8 cellular contexts compared by ENCODE assay signal in genomic region chr18:58552057-58552461, GRCh38.
DNase-seq lines count a peak whose midpoint lies in the region; ATAC-seq, FAIRE-seq and TF ChIP-seq lines count a peak whose summit lies in the region.

No MANE protein-coding gene starts in this region.

- peak; percentile 40 to 61; a peak in 3 of 6 replicates for ATAC-seq in A549
- ATAC-seq in GM18858 (IDR thresholded peaks at IDR 0.05; ENCODE audit: unreplicated experiment), result peak; percentile 61
- ATAC-seq in HG02938 (IDR thresholded peaks at IDR 0.05; ENCODE audit: unreplicated experiment), result peak; percentile 89
- ATAC-seq in activated B cell treated with CpG ODN at 0.5 μM for 24 hours (ENCODE audit: low read depth), result peak; percentile 84
- ATAC-seq in activated CD8-positive, alpha-beta memory T cell treated with anti-CD3 and anti-CD28 coated beads, Interleukin-2, amount 10 ng/mL, durations not matched to agents 7 days and 5 days, result no peak

- no peak; a peak in 1 of 5 replicates for TF ChIP-seq RAD21 in A549 (conservative IDR thresholded peaks at IDR 0.05 in 1 of 2, IDR thresholded peaks at IDR 0.05 in 1 of 2)

- peak in 1 of 2 experiments; percentile 55 for DNase-seq in A549 (ENCODE audit: low read depth in 1 of 2, low spot score in 1 of 2)
- DNase-seq in activated B cell treated with CpG ODN at 0.5 μM for 24 hours, result no peak
- no peak for DNase-seq in AG08396 (ENCODE audit: low spot score)
- DNase-seq in central memory CD4-positive, alpha-beta T cell, result no peak
- DNase-seq in activated CD8-positive, alpha-beta memory T cell treated with anti-CD3 and anti-CD28 coated beads, Interleukin-2, amount 10 ng/mL, durations not matched to agents 7 days and 5 days, result no peak
- DNase-seq in mammary epithelial cell, result no peak

- POLR2A ChIA-PET in A549 (lab: Yijun Ruan, JAX) (no interaction called here), activated B cell treated with CpG ODN at 0.5 μM for 24 hours (lab: Charles Lee) (interaction anchor here (1.1 to 2.1 kb wide), 2 partner anchors 106 to 119 kb away, joined by 6 to 13 read pairs; partner anchors contain the start of gene MALT1)

- no peak overlapping the region for H3K4me3 ChIP-seq in A549
- H3K4me3 ChIP-seq in mammary epithelial cell (replicated peaks in 1 of 3; ENCODE audit: insufficient read depth in 1 of 3, low read depth in 2 of 3, low read length in 3 of 3), result no peak overlapping the region

- H3K4me1 Mint-ChIP-seq in activated B cell treated with CpG ODN at 0.5 μM for 24 hours, result peaks cover 54% of the 10 kb centered on the region
- peaks cover 8% of the 10 kb centered on the region for H3K4me1 Mint-ChIP-seq in activated CD8-positive, alpha-beta memory T cell treated with anti-CD3 and anti-CD28 coated beads, Interleukin-2, amount 10 ng/mL, durations not matched to agents 7 days and 5 days

- H3K27ac ChIP-seq in A549 (peak overlapping the region; percentile 74 to 77), mammary epithelial cell (ENCODE audit: insufficient read depth, low read depth, low read length) (no peak overlapping the region)

- no peak for FAIRE-seq in A549 (lab: Jason Lieb, UNC)

- BruUV-seq in mammary epithelial cell (replicated peaks; lab: Mats Ljungman, UMichigan), result no TSS peak

- no peaks in the 10 kb centered on the region for H3K79me2 ChIP-seq in mammary epithelial cell (ENCODE audit: insufficient read depth, low read length)

- peak overlapping the region; percentile 45 for H3K4me3 Mint-ChIP-seq in activated B cell treated with CpG ODN at 0.5 μM for 24 hours
- no peak overlapping the region for H3K4me3 Mint-ChIP-seq in activated CD8-positive, alpha-beta memory T cell treated with anti-CD3 and anti-CD28 coated beads, Interleukin-2, amount 10 ng/mL, durations not matched to agents 7 days and 5 days

- H3K36me3 Mint-ChIP-seq in activated B cell treated with CpG ODN at 0.5 μM for 24 hours (ENCODE audit: low read depth), result peaks cover 2% of the 10 kb centered on the region
- peaks cover 8% of the 10 kb centered on the region for H3K36me3 Mint-ChIP-seq in activated CD8-positive, alpha-beta memory T cell treated with anti-CD3 and anti-CD28 coated beads, Interleukin-2, amount 10 ng/mL, durations not matched to agents 7 days and 5 days

- TF ChIP-seq CTCF in A549 (IDR thresholded peaks at IDR 0.05) (no peak), activated B cell treated with CpG ODN at 0.5 μM for 24 hours (IDR thresholded peaks at IDR 0.05) (no peak), mammary epithelial cell (conservative IDR thresholded peaks at IDR 0.05 in 1 of 2, IDR thresholded peaks at IDR 0.05 in 1 of 2; ENCODE audit: extremely low read depth in 1 of 2, insufficient read depth in 1 of 2, low read depth in 1 of 2, low read length in 2 of 2) (no peak)

- no peak overlapping the region for H3K9ac ChIP-seq in mammary epithelial cell (ENCODE audit: insufficient read depth, low read length)

- H3K9me3 ChIP-seq in A549 (no peaks in the 10 kb centered on the region), mammary epithelial cell (replicated peaks; ENCODE audit: insufficient read depth, low read length) (no peaks in the 10 kb centered on the region)

- intact Hi-C loops in activated B cell treated with CpG ODN at 0.5 μM for 24 hours (cut with micrococcal nuclease), result loop anchor here (1.0 to 2.0 kb wide), 6 partner anchors 10 to 119 kb away; partner anchors contain the start of gene MALT1
- intact Hi-C loops in mammary epithelial cell (cut with micrococcal nuclease), result no loop called here

- H3K36me3 ChIP-seq in mammary epithelial cell (ENCODE audit: insufficient read depth, low read length), result no peaks in the 10 kb centered on the region

- in situ Hi-C loops in mammary epithelial cell (cut with MboI; ENCODE audit: low sequenced_read_pairs in 2 of 2), result no loop called here

- dilution Hi-C loops in mammary epithelial cell (cut with HindIII; ENCODE audit: low sequenced_read_pairs), result no loop called here

- peaks cover 3% of the 10 kb centered on the region for H3K9me3 Mint-ChIP-seq in activated B cell treated with CpG ODN at 0.5 μM for 24 hours
- peaks cover 4% of the 10 kb centered on the region for H3K9me3 Mint-ChIP-seq in activated CD8-positive, alpha-beta memory T cell treated with anti-CD3 and anti-CD28 coated beads, Interleukin-2, amount 10 ng/mL, durations not matched to agents 7 days and 5 days (ENCODE audit: low read depth)

- WGBS in A549 (ENCODE audit: missing lambda C conversion rate), result 4% methylated on average over 4 of the region's 4 CpGs
- WGBS in mammary epithelial cell (ENCODE audit: low coverage, missing lambda C conversion rate), result 70% methylated on average over 4 of the region's 4 CpGs

- CTCF ChIA-PET in A549 (lab: Yijun Ruan, JAX) (interaction anchor here (0.6 kb wide), 1 partner anchor 37 kb away, joined by 3 read pairs; no protein-coding TSS in a partner anchor), activated B cell treated with CpG ODN at 0.5 μM for 24 hours (lab: Charles Lee) (no interaction called here), mammary epithelial cell (lab: Charles Lee; ENCODE audit: low non-redundant PET) (no interaction called here)
- CTCF ChIA-PET in activated CD8-positive, alpha-beta memory T cell treated with anti-CD3 and anti-CD28 coated beads, Interleukin-2, amount 10 ng/mL, durations not matched to agents 7 days and 5 days (lab: Charles Lee), result no interaction called here

- peak overlapping the region; percentile 84 for H3K27ac Mint-ChIP-seq in activated B cell treated with CpG ODN at 0.5 μM for 24 hours
- no peak overlapping the region for H3K27ac Mint-ChIP-seq in activated CD8-positive, alpha-beta memory T cell treated with anti-CD3 and anti-CD28 coated beads, Interleukin-2, amount 10 ng/mL, durations not matched to agents 7 days and 5 days

- H4K20me1 ChIP-seq in mammary epithelial cell (ENCODE audit: insufficient read depth, low read length), result no peaks in the 10 kb centered on the region

- TF ChIP-seq EP300 in A549 (IDR thresholded peaks at IDR 0.05), result peak in 1 of 2 experiments; percentile 54; a peak in 2 of 5 replicates

- no peaks in the 10 kb centered on the region for H3K27me3 Mint-ChIP-seq in activated B cell treated with CpG ODN at 0.5 μM for 24 hours
- no peaks in the 10 kb centered on the region for H3K27me3 Mint-ChIP-seq in activated CD8-positive, alpha-beta memory T cell treated with anti-CD3 and anti-CD28 coated beads, Interleukin-2, amount 10 ng/mL, durations not matched to agents 7 days and 5 days

- no peak overlapping the region for H2AFZ ChIP-seq in mammary epithelial cell (ENCODE audit: low read depth, low read length)

- H3K4me1 ChIP-seq in A549 (peaks cover 46% of the 10 kb centered on the region), mammary epithelial cell (ENCODE audit: insufficient read depth, low read length) (peaks cover 6% of the 10 kb centered on the region)

- no peak for TF ChIP-seq POLR2A in A549 (IDR thresholded peaks at IDR 0.05; ENCODE audit: low read length)

- no peaks in the 10 kb centered on the region for H3K27me3 ChIP-seq in mammary epithelial cell (ENCODE audit: insufficient read depth, low read length)

- H3K4me2 ChIP-seq in A549 (peak overlapping the region; percentile 81), mammary epithelial cell (ENCODE audit: insufficient read depth, low read depth, low read length) (no peak overlapping the region)

TF ChIP-seq in A549, 52 proteins besides CTCF, POLR2A, EP300 and RAD21:
- TF ChIP-seq MAFK (IDR thresholded peaks at IDR 0.05; ENCODE audit: partially characterized antibody), result peak; percentile 14
- TF ChIP-seq JUN (IDR thresholded peaks at IDR 0.05), result peak in 1 of 2 experiments; percentile 37; a peak in 1 of 5 replicates
- TF ChIP-seq CEBPB (IDR thresholded peaks at IDR 0.05), result peak in 1 of 2 experiments; percentile 64; a peak in 2 of 4 replicates
- peak; percentile 83 for TF ChIP-seq GATA3 (IDR thresholded peaks at IDR 0.05; ENCODE audit: borderline replicate concordance)
- TF ChIP-seq JUNB (IDR thresholded peaks at IDR 0.05), result peak; percentile 77
- no peak for TF ChIP-seq MYC (IDR thresholded peaks at IDR 0.05; ENCODE audit: borderline replicate concordance, low read length)
- no peak for TF ChIP-seq CHD4 (IDR thresholded peaks at IDR 0.05; ENCODE audit: borderline replicate concordance)
- peak; percentile 67; the same call in 1 of the 2 replicates for TF ChIP-seq PBX3 (IDR thresholded peaks at IDR 0.05)
- peak; percentile 36; the same call in 1 of the 2 replicates for TF ChIP-seq FOSL2 (IDR thresholded peaks at IDR 0.05)
- peak; percentile 81 for TF ChIP-seq FOSL2 (CRISPR knock-in tag; IDR thresholded peaks at IDR 0.05)
TF ChIP-seq in A549: peak in this region for 7.
